In the genomic region with DNA sequence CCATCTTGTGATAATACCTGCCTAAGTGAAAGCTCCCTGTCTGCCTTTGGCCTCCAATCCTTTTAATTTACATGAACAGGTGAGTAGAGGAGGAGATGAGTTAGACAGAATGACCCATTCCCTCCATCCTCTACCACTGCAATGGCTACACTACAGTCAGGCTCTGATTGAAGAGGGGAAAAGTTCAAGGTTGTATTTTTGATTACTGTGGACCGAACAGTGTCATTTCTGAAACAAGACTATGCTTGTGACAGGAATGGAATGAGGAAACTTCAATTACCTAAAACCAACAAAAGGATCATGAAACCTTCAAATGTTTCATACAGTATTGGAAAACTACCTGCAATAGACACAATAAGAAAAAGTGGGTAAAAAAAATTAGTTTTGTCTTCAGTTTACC, we compare ENCODE assay signal across 28 cellular contexts.
"Had no signal": no experiment of that assay in that cellular context is flagged by ENCODE, and none has a peak within 500 bp of the region (broad histone marks: within the 10 kb centered on the region; RNA-seq: fewer than 3 reads in every experiment).

No MANE protein-coding gene starts in this region.

- H3K36me3 ChIP-seq: esophagus squamous epithelium, heart right ventricle, left ventricle myocardium inferior, lower lobe of right lung, neutrophil, suprapubic skin, transverse colon, upper lobe of right lung, uterus had no signal

- DNase-seq: cortex of kidney; effector memory CD8-positive, alpha-beta T cell; erythroblast; esophagus squamous epithelium; foreskin melanocyte; glutamatergic neuron; heart right ventricle; hippocampal formation; left cardiac atrium; left ventricle myocardium inferior; lower lobe of right lung; stimulated activated CD4-positive, alpha-beta T cell treated with anti-CD3 and anti-CD28 coated beads, Interleukin-12 subunit alpha, Interleukin-12 subunit beta, amount 100 ng/mL, for 4 hours; stimulated activated CD4-positive, alpha-beta T cell treated with anti-CD3 and anti-CD28 coated beads, Interleukin-1b, Interleukin-23, amount 100 ng/mL, for 48 hours; stimulated activated CD4-positive, alpha-beta T cell treated with anti-CD3 and anti-CD28 coated beads, Interleukin-4, amount 100 ng/mL, for 1 hour; stimulated activated CD8-positive, alpha-beta memory T cell treated with anti-CD3 and anti-CD28 coated beads, Interleukin-4, amount 100 ng/mL, for 48 hours; stimulated activated naive CD4-positive, alpha-beta T cell; stimulated activated naive CD8-positive, alpha-beta T cell treated with anti-CD3 and anti-CD28 coated beads, Interleukin-15, amount 100 ng/mL, for 72 hours; transverse colon; upper lobe of right lung; uterus had no signal

- H3K79me2 ChIP-seq: parathyroid adenoma had no signal

- ATAC-seq: effector memory CD8-positive, alpha-beta T cell; heart right ventricle; left cardiac atrium; lower lobe of right lung; natural killer cell treated with Interleukin-12 subunit alpha and Interleukin-12 subunit beta and Interleukin-15 and Interleukin-18, amount 100 ng/mL, for 72 hours; sciatic nerve; stimulated activated naive CD8-positive, alpha-beta T cell treated with anti-CD3 and anti-CD28 coated beads, Interleukin-15, amount 100 ng/mL, for 72 hours; upper lobe of right lung had no signal

- H3K9me3 ChIP-seq: esophagus squamous epithelium, heart right ventricle, left ventricle myocardium inferior, lower lobe of right lung, neutrophil, suprapubic skin, transverse colon, upper lobe of right lung, uterus had no signal

- FAIRE-seq: endometrium, islet of Langerhans had no signal

- H3K4me3 ChIP-seq: esophagus squamous epithelium, heart right ventricle, left ventricle myocardium inferior, lower lobe of right lung, smooth muscle cell, suprapubic skin, transverse colon, upper lobe of right lung, uterus had no signal

- H3K27me3 ChIP-seq: esophagus squamous epithelium, heart right ventricle, neutrophil, suprapubic skin, transverse colon, upper lobe of right lung, uterus had no signal

- H3K27ac ChIP-seq: esophagus squamous epithelium, heart right ventricle, left ventricle myocardium inferior, lower lobe of right lung, neutrophil, parathyroid adenoma, suprapubic skin, transverse colon, upper lobe of right lung, uterus had no signal

- H3K4me2 ChIP-seq: smooth muscle cell had no signal

- H3K4me1 ChIP-seq: esophagus squamous epithelium, lower lobe of right lung, parathyroid adenoma, suprapubic skin, transverse colon, upper lobe of right lung, uterus had no signal

- H3K9ac ChIP-seq: parathyroid adenoma had no signal

- H2AFZ ChIP-seq: parathyroid adenoma had no signal
